Comparison of ENCODE assay signal across 1 cellular context in genomic region chr15:87609909-87610308, GRCh38.
TF ChIP-seq lines count a peak whose summit lies in the region.

No MANE protein-coding gene starts in this region.

TF ChIP-seq in GM23338, 12 proteins besides CTCF, POLR2A, EP300 and RAD21 (continued from another document):
- no peak for TF ChIP-seq ZNF462 (CRISPR knock-in tag; IDR thresholded peaks at IDR 0.05)
- TF ChIP-seq JUNB (IDR thresholded peaks at IDR 0.05; ENCODE audit: unreplicated experiment): no peak
- TF ChIP-seq NANOG (IDR thresholded peaks at IDR 0.05; ENCODE audit: borderline replicate concordance): no peak
- no peak for TF ChIP-seq ETS1 (IDR thresholded peaks at IDR 0.05)
- no peak for TF ChIP-seq EZH2phosphoT487 (IDR thresholded peaks at IDR 0.05; ENCODE audit: unreplicated experiment)
